ENCODE assay signal across 1 cellular context in the genomic region with DNA sequence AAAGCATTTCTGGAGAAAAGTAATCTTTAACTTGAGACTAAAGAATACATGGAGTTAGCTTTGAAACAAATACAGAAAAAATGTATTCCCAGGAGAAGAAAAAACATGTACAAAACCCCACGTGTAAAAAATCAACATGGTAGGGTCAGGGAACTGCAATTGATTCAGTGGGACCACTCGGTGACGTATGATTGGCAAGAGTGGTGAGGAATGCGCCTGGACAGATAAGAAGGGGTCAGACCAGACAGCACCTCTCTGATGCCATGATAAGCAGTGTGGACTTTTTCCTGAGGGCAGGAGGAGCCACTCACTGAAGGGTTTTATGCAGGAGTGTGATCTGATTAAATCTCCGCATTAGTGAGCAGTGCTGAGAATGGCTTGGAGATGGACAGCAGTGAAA.
TF ChIP-seq lines count a peak whose summit lies in the region.

No MANE protein-coding gene starts in this region.

TF ChIP-seq in HepG2, 621 proteins besides CTCF, POLR2A, EP300 and RAD21 (continued from another document):
- TF ChIP-seq, protein P1, sequence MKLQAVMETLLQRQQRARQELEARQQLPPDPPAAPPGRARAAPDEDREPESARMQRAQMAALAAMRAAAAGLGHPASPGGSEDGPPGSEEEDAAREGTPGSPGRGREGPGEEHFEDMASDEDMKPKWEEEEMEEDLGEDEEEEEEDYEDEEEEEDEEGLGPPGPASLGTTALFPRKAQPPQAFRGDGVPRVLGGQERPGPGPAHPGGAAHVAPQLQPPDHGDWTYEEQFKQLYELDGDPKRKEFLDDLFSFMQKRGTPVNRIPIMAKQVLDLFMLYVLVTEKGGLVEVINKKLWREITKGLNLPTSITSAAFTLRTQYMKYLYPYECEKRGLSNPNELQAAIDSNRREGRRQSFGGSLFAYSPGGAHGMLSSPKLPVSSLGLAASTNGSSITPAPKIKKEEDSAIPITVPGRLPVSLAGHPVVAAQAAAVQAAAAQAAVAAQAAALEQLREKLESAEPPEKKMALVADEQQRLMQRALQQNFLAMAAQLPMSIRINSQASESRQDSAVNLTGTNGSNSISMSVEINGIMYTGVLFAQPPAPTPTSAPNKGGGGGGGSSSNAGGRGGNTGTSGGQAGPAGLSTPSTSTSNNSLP (IDR thresholded peaks at IDR 0.05; ENCODE audit: low read depth, low read length): peak; percentile 19; the same call in 1 of the 2 replicates
- TF ChIP-seq RARA (CRISPR knock-in tag; IDR thresholded peaks at IDR 0.05) (peak; percentile 63), MED1 (CRISPR knock-in tag; IDR thresholded peaks at IDR 0.05) (0 out of 2 replicates have a peak, but pooled peaks have one; percentile 34), ZMYM4 (CRISPR knock-in tag; IDR thresholded peaks at IDR 0.05) (peak; percentile 63), ZNF850 (CRISPR knock-in tag; conservative IDR thresholded peaks at IDR 0.05) (no peak), ZBTB42 (CRISPR knock-in tag; IDR thresholded peaks at IDR 0.05) (no peak), HOXA3 (CRISPR knock-in tag; IDR thresholded peaks at IDR 0.05) (peak; percentile 81), NR2F1 (CRISPR knock-in tag; IDR thresholded peaks at IDR 0.05) (0 out of 4 replicates have a peak, but pooled peaks of 1 of the 2 experiments have one; percentile 39), SOX6 (IDR thresholded peaks at IDR 0.05) (no peak), SOX6 (CRISPR knock-in tag; IDR thresholded peaks at IDR 0.05) (peak; percentile 89), ATF1 (CRISPR knock-in tag; IDR thresholded peaks at IDR 0.05) (0 out of 2 replicates have a peak, but pooled peaks have one; percentile 53), GFI1 (CRISPR knock-in tag; IDR thresholded peaks at IDR 0.05; ENCODE audit: borderline replicate concordance) (peak; percentile 90), KLF11 (CRISPR knock-in tag; IDR thresholded peaks at IDR 0.05) (no peak), NR2C2 (CRISPR knock-in tag; IDR thresholded peaks at IDR 0.05; ENCODE audit: borderline replicate concordance) (0 out of 2 replicates have a peak, but pooled peaks have one; percentile 19), JUND (CRISPR knock-in tag; IDR thresholded peaks at IDR 0.05) (0 out of 2 replicates have a peak, but pooled peaks have one; percentile 45), ZNF292 (CRISPR knock-in tag; IDR thresholded peaks at IDR 0.05; ENCODE audit: borderline replicate concordance, low read depth) (0 out of 2 replicates have a peak, but pooled peaks have one; percentile 61), CREM (IDR thresholded peaks at IDR 0.05) (peak; percentile 78; the same call in 1 of the 2 replicates), CREM (CRISPR knock-in tag; IDR thresholded peaks at IDR 0.05) (no peak), NCOA2 (CRISPR knock-in tag; IDR thresholded peaks at IDR 0.05) (peak; percentile 81)
- TF ChIP-seq, protein P2, sequence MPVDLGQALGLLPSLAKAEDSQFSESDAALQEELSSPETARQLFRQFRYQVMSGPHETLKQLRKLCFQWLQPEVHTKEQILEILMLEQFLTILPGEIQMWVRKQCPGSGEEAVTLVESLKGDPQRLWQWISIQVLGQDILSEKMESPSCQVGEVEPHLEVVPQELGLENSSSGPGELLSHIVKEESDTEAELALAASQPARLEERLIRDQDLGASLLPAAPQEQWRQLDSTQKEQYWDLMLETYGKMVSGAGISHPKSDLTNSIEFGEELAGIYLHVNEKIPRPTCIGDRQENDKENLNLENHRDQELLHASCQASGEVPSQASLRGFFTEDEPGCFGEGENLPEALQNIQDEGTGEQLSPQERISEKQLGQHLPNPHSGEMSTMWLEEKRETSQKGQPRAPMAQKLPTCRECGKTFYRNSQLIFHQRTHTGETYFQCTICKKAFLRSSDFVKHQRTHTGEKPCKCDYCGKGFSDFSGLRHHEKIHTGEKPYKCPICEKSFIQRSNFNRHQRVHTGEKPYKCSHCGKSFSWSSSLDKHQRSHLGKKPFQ (CRISPR knock-in tag; IDR thresholded peaks at IDR 0.05; ENCODE audit: insufficient replicate concordance): peak; percentile 65
- TF ChIP-seq, protein P3, sequence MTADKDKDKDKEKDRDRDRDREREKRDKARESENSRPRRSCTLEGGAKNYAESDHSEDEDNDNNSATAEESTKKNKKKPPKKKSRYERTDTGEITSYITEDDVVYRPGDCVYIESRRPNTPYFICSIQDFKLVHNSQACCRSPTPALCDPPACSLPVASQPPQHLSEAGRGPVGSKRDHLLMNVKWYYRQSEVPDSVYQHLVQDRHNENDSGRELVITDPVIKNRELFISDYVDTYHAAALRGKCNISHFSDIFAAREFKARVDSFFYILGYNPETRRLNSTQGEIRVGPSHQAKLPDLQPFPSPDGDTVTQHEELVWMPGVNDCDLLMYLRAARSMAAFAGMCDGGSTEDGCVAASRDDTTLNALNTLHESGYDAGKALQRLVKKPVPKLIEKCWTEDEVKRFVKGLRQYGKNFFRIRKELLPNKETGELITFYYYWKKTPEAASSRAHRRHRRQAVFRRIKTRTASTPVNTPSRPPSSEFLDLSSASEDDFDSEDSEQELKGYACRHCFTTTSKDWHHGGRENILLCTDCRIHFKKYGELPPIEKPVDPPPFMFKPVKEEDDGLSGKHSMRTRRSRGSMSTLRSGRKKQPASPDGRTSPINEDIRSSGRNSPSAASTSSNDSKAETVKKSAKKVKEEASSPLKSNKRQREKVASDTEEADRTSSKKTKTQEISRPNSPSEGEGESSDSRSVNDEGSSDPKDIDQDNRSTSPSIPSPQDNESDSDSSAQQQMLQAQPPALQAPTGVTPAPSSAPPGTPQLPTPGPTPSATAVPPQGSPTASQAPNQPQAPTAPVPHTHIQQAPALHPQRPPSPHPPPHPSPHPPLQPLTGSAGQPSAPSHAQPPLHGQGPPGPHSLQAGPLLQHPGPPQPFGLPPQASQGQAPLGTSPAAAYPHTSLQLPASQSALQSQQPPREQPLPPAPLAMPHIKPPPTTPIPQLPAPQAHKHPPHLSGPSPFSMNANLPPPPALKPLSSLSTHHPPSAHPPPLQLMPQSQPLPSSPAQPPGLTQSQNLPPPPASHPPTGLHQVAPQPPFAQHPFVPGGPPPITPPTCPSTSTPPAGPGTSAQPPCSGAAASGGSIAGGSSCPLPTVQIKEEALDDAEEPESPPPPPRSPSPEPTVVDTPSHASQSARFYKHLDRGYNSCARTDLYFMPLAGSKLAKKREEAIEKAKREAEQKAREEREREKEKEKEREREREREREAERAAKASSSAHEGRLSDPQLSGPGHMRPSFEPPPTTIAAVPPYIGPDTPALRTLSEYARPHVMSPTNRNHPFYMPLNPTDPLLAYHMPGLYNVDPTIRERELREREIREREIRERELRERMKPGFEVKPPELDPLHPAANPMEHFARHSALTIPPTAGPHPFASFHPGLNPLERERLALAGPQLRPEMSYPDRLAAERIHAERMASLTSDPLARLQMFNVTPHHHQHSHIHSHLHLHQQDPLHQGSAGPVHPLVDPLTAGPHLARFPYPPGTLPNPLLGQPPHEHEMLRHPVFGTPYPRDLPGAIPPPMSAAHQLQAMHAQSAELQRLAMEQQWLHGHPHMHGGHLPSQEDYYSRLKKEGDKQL (CRISPR knock-in tag; IDR thresholded peaks at IDR 0.05; ENCODE audit: low read depth): 0 out of 2 replicates have a peak, but pooled peaks have one; percentile 53
- TF ChIP-seq, protein P4, sequence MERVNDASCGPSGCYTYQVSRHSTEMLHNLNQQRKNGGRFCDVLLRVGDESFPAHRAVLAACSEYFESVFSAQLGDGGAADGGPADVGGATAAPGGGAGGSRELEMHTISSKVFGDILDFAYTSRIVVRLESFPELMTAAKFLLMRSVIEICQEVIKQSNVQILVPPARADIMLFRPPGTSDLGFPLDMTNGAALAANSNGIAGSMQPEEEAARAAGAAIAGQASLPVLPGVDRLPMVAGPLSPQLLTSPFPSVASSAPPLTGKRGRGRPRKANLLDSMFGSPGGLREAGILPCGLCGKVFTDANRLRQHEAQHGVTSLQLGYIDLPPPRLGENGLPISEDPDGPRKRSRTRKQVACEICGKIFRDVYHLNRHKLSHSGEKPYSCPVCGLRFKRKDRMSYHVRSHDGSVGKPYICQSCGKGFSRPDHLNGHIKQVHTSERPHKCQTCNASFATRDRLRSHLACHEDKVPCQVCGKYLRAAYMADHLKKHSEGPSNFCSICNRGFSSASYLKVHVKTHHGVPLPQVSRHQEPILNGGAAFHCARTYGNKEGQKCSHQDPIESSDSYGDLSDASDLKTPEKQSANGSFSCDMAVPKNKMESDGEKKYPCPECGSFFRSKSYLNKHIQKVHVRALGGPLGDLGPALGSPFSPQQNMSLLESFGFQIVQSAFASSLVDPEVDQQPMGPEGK (CRISPR knock-in tag; IDR thresholded peaks at IDR 0.05): peak; percentile 61
- TF ChIP-seq, protein P5, sequence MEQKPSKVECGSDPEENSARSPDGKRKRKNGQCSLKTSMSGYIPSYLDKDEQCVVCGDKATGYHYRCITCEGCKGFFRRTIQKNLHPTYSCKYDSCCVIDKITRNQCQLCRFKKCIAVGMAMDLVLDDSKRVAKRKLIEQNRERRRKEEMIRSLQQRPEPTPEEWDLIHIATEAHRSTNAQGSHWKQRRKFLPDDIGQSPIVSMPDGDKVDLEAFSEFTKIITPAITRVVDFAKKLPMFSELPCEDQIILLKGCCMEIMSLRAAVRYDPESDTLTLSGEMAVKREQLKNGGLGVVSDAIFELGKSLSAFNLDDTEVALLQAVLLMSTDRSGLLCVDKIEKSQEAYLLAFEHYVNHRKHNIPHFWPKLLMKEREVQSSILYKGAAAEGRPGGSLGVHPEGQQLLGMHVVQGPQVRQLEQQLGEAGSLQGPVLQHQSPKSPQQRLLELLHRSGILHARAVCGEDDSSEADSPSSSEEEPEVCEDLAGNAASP (CRISPR knock-in tag; IDR thresholded peaks at IDR 0.05; ENCODE audit: borderline replicate concordance): peak; percentile 71; the same call in 1 of the 2 replicates
- TF ChIP-seq, protein P6, sequence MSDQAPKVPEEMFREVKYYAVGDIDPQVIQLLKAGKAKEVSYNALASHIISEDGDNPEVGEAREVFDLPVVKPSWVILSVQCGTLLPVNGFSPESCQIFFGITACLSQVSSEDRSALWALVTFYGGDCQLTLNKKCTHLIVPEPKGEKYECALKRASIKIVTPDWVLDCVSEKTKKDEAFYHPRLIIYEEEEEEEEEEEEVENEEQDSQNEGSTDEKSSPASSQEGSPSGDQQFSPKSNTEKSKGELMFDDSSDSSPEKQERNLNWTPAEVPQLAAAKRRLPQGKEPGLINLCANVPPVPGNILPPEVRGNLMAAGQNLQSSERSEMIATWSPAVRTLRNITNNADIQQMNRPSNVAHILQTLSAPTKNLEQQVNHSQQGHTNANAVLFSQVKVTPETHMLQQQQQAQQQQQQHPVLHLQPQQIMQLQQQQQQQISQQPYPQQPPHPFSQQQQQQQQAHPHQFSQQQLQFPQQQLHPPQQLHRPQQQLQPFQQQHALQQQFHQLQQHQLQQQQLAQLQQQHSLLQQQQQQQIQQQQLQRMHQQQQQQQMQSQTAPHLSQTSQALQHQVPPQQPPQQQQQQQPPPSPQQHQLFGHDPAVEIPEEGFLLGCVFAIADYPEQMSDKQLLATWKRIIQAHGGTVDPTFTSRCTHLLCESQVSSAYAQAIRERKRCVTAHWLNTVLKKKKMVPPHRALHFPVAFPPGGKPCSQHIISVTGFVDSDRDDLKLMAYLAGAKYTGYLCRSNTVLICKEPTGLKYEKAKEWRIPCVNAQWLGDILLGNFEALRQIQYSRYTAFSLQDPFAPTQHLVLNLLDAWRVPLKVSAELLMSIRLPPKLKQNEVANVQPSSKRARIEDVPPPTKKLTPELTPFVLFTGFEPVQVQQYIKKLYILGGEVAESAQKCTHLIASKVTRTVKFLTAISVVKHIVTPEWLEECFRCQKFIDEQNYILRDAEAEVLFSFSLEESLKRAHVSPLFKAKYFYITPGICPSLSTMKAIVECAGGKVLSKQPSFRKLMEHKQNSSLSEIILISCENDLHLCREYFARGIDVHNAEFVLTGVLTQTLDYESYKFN (CRISPR knock-in tag; conservative IDR thresholded peaks at IDR 0.05): peak; percentile 80
